In the genomic region with DNA sequence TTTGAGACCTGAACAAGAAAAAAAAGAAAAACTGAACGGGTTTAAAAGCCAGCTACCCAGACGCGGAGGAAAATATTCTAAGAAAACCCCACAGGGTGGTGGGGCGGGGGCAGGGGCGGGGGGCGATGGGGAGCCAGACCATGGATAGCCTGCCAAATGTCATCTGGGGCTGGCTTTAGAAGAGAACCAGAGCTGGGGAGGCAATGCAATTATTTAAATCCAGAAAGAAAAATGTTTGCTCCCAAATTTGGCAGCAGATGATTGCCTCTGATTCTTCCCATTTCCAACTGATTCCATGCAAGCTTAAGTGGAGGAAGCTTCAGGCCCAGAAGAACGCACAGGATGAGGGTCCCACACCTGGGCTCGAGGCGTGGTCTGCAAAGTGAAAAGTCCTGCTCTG, we compare ENCODE assay signal across 26 cellular contexts. TPM values are rescaled to one million over a fixed set of nuclear protein-coding genes. Genes with fewer than 3 reads are reported as not detected.
DNase-seq lines count a peak whose midpoint lies in the region; ATAC-seq, FAIRE-seq and TF ChIP-seq lines count a peak whose summit lies in the region.
"Had no signal": no experiment of that assay in that cellular context is flagged by ENCODE, and none has a peak within 500 bp of the region (broad histone marks: within the 10 kb centered on the region; RNA-seq: fewer than 3 reads in every experiment).

No MANE protein-coding gene starts in this region.

- peak overlapping the region in 2 of 3 experiments; percentile 40 to 81 for H3K27ac Mint-ChIP-seq in nephron
- H3K27ac Mint-ChIP-seq in osteocyte (ENCODE audit: unreplicated experiment), result no peak overlapping the region

- H3K4me2 ChIP-seq in SK-N-SH (no peak overlapping the region), H1 (ENCODE audit: insufficient read depth in 1 of 2, low read depth in 2 of 2, low read length in 2 of 2) (no peak overlapping the region; a peak in 1 of 4 replicates)

- H3K4me3 Mint-ChIP-seq in nephron, result no peak overlapping the region
- no peak overlapping the region for H3K4me3 Mint-ChIP-seq in osteocyte (ENCODE audit: unreplicated experiment)
- H3K4me3 Mint-ChIP-seq in activated T-cell treated with anti-CD3 and anti-CD28 coated beads, Interleukin-2, amount 50 U/mL, for 4 hours, result no peak overlapping the region

- H3K23ac ChIP-seq in H1 (ENCODE audit: insufficient read length), result no peak overlapping the region

- H3K9me2 ChIP-seq in SK-N-SH, result no peaks in the 10 kb centered on the region

- H3K4me1 Mint-ChIP-seq in nephron (peaks cover 59% of the 10 kb centered on the region), osteocyte (ENCODE audit: unreplicated experiment) (peaks cover 19% of the 10 kb centered on the region)
- no peaks in the 10 kb centered on the region for H3K4me1 Mint-ChIP-seq in activated T-cell treated with anti-CD3 and anti-CD28 coated beads, Interleukin-2, amount 50 U/mL, for 4 hours (ENCODE audit: low read depth)

- H2BK15ac ChIP-seq in H1 (ENCODE audit: low read length), result no peak overlapping the region

- no peaks in the 10 kb centered on the region for H3K79me2 ChIP-seq in SK-N-SH (ENCODE audit: insufficient read depth)
- peaks cover 0 to 61% of the 10 kb centered on the region in 2 experiments; a peak in 2 of 4 replicates for H3K79me2 ChIP-seq in H1 (ENCODE audit: control insufficient read depth in 1 of 2, insufficient read depth in 2 of 2, low read length in 2 of 2)

- H2AK5ac ChIP-seq in H1 (ENCODE audit: low read depth, low read length), result no peak overlapping the region

- H3K4me1 ChIP-seq in SK-N-SH (ENCODE audit: control insufficient read depth in 1 of 2, insufficient read depth in 2 of 2, low read depth in 1 of 2, low read length in 1 of 2) (peaks cover 4 to 41% of the 10 kb centered on the region in 2 experiments; a peak in 2 of 4 replicates), H1 (replicated peaks in 1 of 4; ENCODE audit: control insufficient read depth in 3 of 4, insufficient read depth in 4 of 4, low read length in 3 of 4) (peaks cover 9 to 21% (median 15%) of the 10 kb centered on the region in 4 experiments), small intestine (ENCODE audit: control insufficient read depth in 2 of 2, insufficient read depth in 1 of 2, low read depth in 1 of 2, low read length in 1 of 2) (no peaks in the 10 kb centered on the region)

- no peak overlapping the region for H4K91ac ChIP-seq in H1 (replicated peaks; ENCODE audit: insufficient read length, low read length)

- H3K4ac ChIP-seq in H1 (replicated peaks; ENCODE audit: insufficient read length, low read depth, low read length), result no peak overlapping the region

- H3K4me3 ChIP-seq in SK-N-SH (ENCODE audit: low read depth in 2 of 2, low read length in 1 of 2) (no peak overlapping the region), H1 (ENCODE audit: extremely low read depth in 1 of 4, insufficient read depth in 2 of 4, low read depth in 3 of 4, low read length in 4 of 4) (no peak overlapping the region), small intestine (ENCODE audit: low read depth in 1 of 2, low read length in 2 of 2) (no peak overlapping the region)
- H3K4me3 ChIP-seq: K562, MG63, SK-N-MC had no signal

- peaks cover 8% of the 10 kb centered on the region; the same call in 1 of the 2 replicates for H3K79me1 ChIP-seq in H1 (ENCODE audit: low read depth, low read length)

- H3K36me3 Mint-ChIP-seq in nephron (ENCODE audit: low read depth) (peaks cover 23% of the 10 kb centered on the region), osteocyte (ENCODE audit: unreplicated experiment) (peaks cover 9% of the 10 kb centered on the region)
- no peaks in the 10 kb centered on the region for H3K36me3 Mint-ChIP-seq in activated T-cell treated with anti-CD3 and anti-CD28 coated beads, Interleukin-2, amount 50 U/mL, for 4 hours (ENCODE audit: insufficient read depth)

- no peak for TF ChIP-seq POLR2A in H1 (IDR thresholded peaks at IDR 0.05; ENCODE audit: control extremely low read depth in 1 of 2, low read depth in 2 of 2, low read length in 2 of 2)

- no peak overlapping the region for H3K56ac ChIP-seq in H1 (replicated peaks; ENCODE audit: insufficient read length, low read depth, low read length)

- H3K9ac ChIP-seq in SK-N-SH, result no peak overlapping the region
- no peak overlapping the region; a peak in 1 of 7 replicates for H3K9ac ChIP-seq in H1 (replicated peaks in 1 of 4; ENCODE audit: extremely low read depth in 1 of 4, low read depth in 3 of 4, low read length in 3 of 4)

- no peaks in the 10 kb centered on the region for H3K27me3 Mint-ChIP-seq in nephron (ENCODE audit: low read depth)
- no peaks in the 10 kb centered on the region for H3K27me3 Mint-ChIP-seq in osteocyte (ENCODE audit: unreplicated experiment)
- H3K27me3 Mint-ChIP-seq in activated T-cell treated with anti-CD3 and anti-CD28 coated beads, Interleukin-2, amount 50 U/mL, for 4 hours (ENCODE audit: low read depth), result peaks cover 2% of the 10 kb centered on the region

- 33% methylated on average over 9 of the region's 9 CpGs for WGBS in SK-N-SH (ENCODE audit: low lambda C conversion rate)
- WGBS in H1 (ENCODE audit: extremely low coverage in 1 of 2, insufficient coverage in 1 of 2, insufficient read length in 1 of 2, insufficient replicate concordance in 2 of 2, low coverage in 1 of 2, low lambda C conversion rate in 2 of 2, missing lambda C conversion rate in 1 of 2), 2 experiments, result 83% methylated on average over 9 of the region's 9 CpGs; no CpG with 5 or more reads in 1 of the 2 experiments
- WGBS in small intestine, 3 donors, result 77 to 87% (median 81%) methylated on average over 9 of the region's 9 CpGs

- no peaks in the 10 kb centered on the region for H3F3A ChIP-seq in SK-N-SH (replicated peaks; ENCODE audit: insufficient read depth)

- H3K36me3 ChIP-seq in SK-N-SH (replicated peaks in 1 of 2; ENCODE audit: control insufficient read depth in 1 of 2, insufficient read depth in 2 of 2, low read length in 1 of 2), result no peaks in the 10 kb centered on the region
- H3K36me3 ChIP-seq in H1 (ENCODE audit: control insufficient read depth in 2 of 4, insufficient read depth in 4 of 4, low read length in 3 of 4), result peaks cover 0 to 3% (median 0%) of the 10 kb centered on the region in 4 experiments; a peak in 2 of 8 replicates
- no peaks in the 10 kb centered on the region for H3K36me3 ChIP-seq in small intestine (ENCODE audit: control insufficient read depth in 2 of 2, insufficient read depth in 2 of 2, low read length in 2 of 2)
- H3K36me3 ChIP-seq: MG63 had no signal

- peak overlapping the region in 1 of 2 experiments; percentile 91; a peak in 2 of 4 replicates for H3K27ac ChIP-seq in SK-N-SH (ENCODE audit: low read depth in 2 of 2, low read length in 1 of 2)
- no peak overlapping the region for H3K27ac ChIP-seq in H1 (ENCODE audit: low read depth, low read length)
- no peak overlapping the region for H3K27ac ChIP-seq in small intestine (ENCODE audit: low read depth in 1 of 2, low read length in 1 of 2)
- H3K27ac ChIP-seq: 22Rv1, C4-2B, SK-N-MC had no signal

- H4K8ac ChIP-seq in H1 (ENCODE audit: extremely low read depth, insufficient read depth, low read length), result no peak overlapping the region

- no peak overlapping the region for H3K18ac ChIP-seq in H1 (ENCODE audit: extremely low read depth, low read length)

- no peaks in the 10 kb centered on the region for H4K20me1 ChIP-seq in SK-N-SH (ENCODE audit: insufficient read depth)
- peaks cover 8 to 9% of the 10 kb centered on the region in 2 experiments for H4K20me1 ChIP-seq in H1 (replicated peaks in 1 of 2; ENCODE audit: control insufficient read depth in 1 of 2, insufficient read depth in 2 of 2, low read length in 2 of 2)

- TF ChIP-seq EP300 in SK-N-SH (IDR thresholded peaks at IDR 0.05; ENCODE audit: borderline replicate concordance in 1 of 2, low read depth in 1 of 2, low read length in 1 of 2) (peak in 1 of 2 experiments; percentile 59; a peak in 1 of 4 replicates), H1 (IDR thresholded peaks at IDR 0.05; ENCODE audit: borderline replicate concordance in 1 of 2, low read depth in 2 of 2, low read length in 2 of 2) (no peak)

- no peak overlapping the region for H2BK120ac ChIP-seq in H1 (replicated peaks; ENCODE audit: low read depth, low read length)

- H3K27me3 ChIP-seq in SK-N-SH (ENCODE audit: insufficient read depth), result no peaks in the 10 kb centered on the region
- no peaks in the 10 kb centered on the region for H3K27me3 ChIP-seq in H1 (replicated peaks in 1 of 4; ENCODE audit: control insufficient read depth in 3 of 4, extremely low read depth in 1 of 4, insufficient read depth in 3 of 4, low read length in 3 of 4)
- no peaks in the 10 kb centered on the region for H3K27me3 ChIP-seq in small intestine (ENCODE audit: control insufficient read depth in 2 of 2, insufficient read depth in 2 of 2, low read length in 2 of 2)
- H3K27me3 ChIP-seq: MG63 had no signal

- POLR2A ChIA-PET in SK-N-SH (lab: Yijun Ruan, JAX), result interaction anchor here (1.3 kb wide), 1 partner anchor 9 kb away, joined by 4 read pairs; no protein-coding TSS in a partner anchor
- POLR2A ChIA-PET in H1 (lab: Charles Lee; ENCODE audit: partially characterized antibody), result interaction anchor here (1.3 to 1.6 kb wide), 3 partner anchors 9 to 47 kb away, joined by 3 to 5 read pairs (median 4); no protein-coding TSS in a partner anchor

- H2AFZ ChIP-seq in SK-N-SH (ENCODE audit: low read depth) (no peak overlapping the region), H1 (ENCODE audit: low read length) (no peak overlapping the region)

- DNase-seq in SK-N-SH (peak; percentile 79), H1 (ENCODE audit: low read depth in 1 of 2, low spot score in 2 of 2) (no peak), 8988T (no peak), osteocyte (ENCODE audit: extremely low spot score, unreplicated experiment) (no peak), small intestine (no peak)
- DNase-seq in activated T-cell treated with anti-CD3 and anti-CD28 coated beads, Interleukin-2, amount 50 U/mL, for 4 hours, result no peak
- DNase-seq: DMS53, GDM1, GOT3, MG63, NCI-H1417, NCI-H1694 treated with DMSO at 0.1 percent for 48 hours, NCI-H2081 treated with DMSO at 0.1 percent for 48 hours, NCI-H446 treated with DMSO at 0.1 percent for 48 hours, NCI-H526 treated with DMSO at 0.1 percent for 48 hours, PC-3, SHP77 had no signal

- H2BK12ac ChIP-seq in H1 (ENCODE audit: low read depth, low read length), result peak overlapping the region; percentile 50; the same call in 1 of the 2 replicates

- no peak for TF ChIP-seq RAD21 in SK-N-SH (IDR thresholded peaks at IDR 0.05; ENCODE audit: low read length)
- no peak for TF ChIP-seq RAD21 in H1 (IDR thresholded peaks at IDR 0.05 in 1 of 2, conservative IDR thresholded peaks at IDR 0.05 in 1 of 2; ENCODE audit: low read depth in 2 of 2, low read length in 2 of 2)

- H3K14ac ChIP-seq in H1 (ENCODE audit: insufficient read length), result no peak overlapping the region

- CTCF ChIA-PET in SK-N-SH (lab: Yijun Ruan, JAX) (interaction anchor here (1.2 to 3.1 kb wide), 5 partner anchors 10 to 101 kb away, joined by 3 to 18 read pairs (median 9); a partner anchor contains a TSS), H1 (lab: Charles Lee; ENCODE audit: partially characterized antibody) (interaction anchor here (1.1 to 3.6 kb wide), 5 partner anchors 11 to 56 kb away, joined by 3 to 17 read pairs (median 5); no protein-coding TSS in a partner anchor)

- FAIRE-seq in H1 (lab: Jason Lieb, UNC), result no peak
- no peak for FAIRE-seq in small intestine (lab: Jason Lieb, UNC)
- FAIRE-seq: D721Med, GM18507, K562 had no signal

- no peak overlapping the region for H4K5ac ChIP-seq in H1 (ENCODE audit: insufficient read length, low read depth, low read length)

- TF ChIP-seq CTCF in SK-N-SH (IDR thresholded peaks at IDR 0.05) (no peak), H1 (IDR thresholded peaks at IDR 0.05; ENCODE audit: control extremely low read depth in 1 of 3, insufficient read depth in 1 of 3, low read depth in 1 of 3, low read length in 3 of 3) (no peak), nephron (IDR thresholded peaks at IDR 0.05; ENCODE audit: unreplicated experiment in 3 of 3) (no peak), osteocyte (IDR thresholded peaks at IDR 0.05) (no peak)

- H3K9me3 ChIP-seq in SK-N-SH (no peaks in the 10 kb centered on the region), H1 (ENCODE audit: insufficient read depth in 2 of 2, low read depth in 1 of 2, low read length in 1 of 2) (no peaks in the 10 kb centered on the region), small intestine (ENCODE audit: control insufficient read depth, low read depth) (no peaks in the 10 kb centered on the region)
- H3K9me3 ChIP-seq: MG63 had no signal

- H3K9me3 Mint-ChIP-seq in nephron (no peaks in the 10 kb centered on the region), osteocyte (ENCODE audit: unreplicated experiment) (no peaks in the 10 kb centered on the region)
- H3K9me3 Mint-ChIP-seq in activated T-cell treated with anti-CD3 and anti-CD28 coated beads, Interleukin-2, amount 50 U/mL, for 4 hours, result no peaks in the 10 kb centered on the region

- ATAC-seq in SK-N-SH treated with all-trans-retinoic acid at 6 μM for 48 hours, result no peak
- no peak for ATAC-seq in activated T-cell treated with anti-CD3 and anti-CD28 coated beads, Interleukin-2, amount 50 U/mL, for 4 hours
- ATAC-seq: K562, PC-3 had no signal

- H2BK20ac ChIP-seq in H1 (ENCODE audit: low read length), result no peak overlapping the region

- H2BK5ac ChIP-seq in H1 (ENCODE audit: low read depth, low read length), result peak overlapping the region; percentile 71; the same call in 1 of the 2 replicates

- peaks cover 3% of the 10 kb centered on the region; the same call in 1 of the 2 replicates for H3K23me2 ChIP-seq in H1 (ENCODE audit: low read depth, low read length)

RNA-seq across cellular contexts. Expression of a gene that starts 34.8 kb away (rescaled TPM):
- polyA plus RNA-seq in SK-N-SH (2012; rRNA removed) (1.2 and 1.9 TPM in 2 replicates), H1 (2011; rRNA removed) (38.2 and 41.2 TPM in 2 replicates), small intestine (1 to 10 TPM in 1 of 3 donors, under 1 TPM in 1, not detected in 1; 0.54 to 2.9 TPM)
- 1.3 and 3.3 TPM in 2 replicates for polyA plus RNA-seq in SK-N-SH (2012; cell fraction: cytosol; rRNA removed)
- 0.51 and 1.1 TPM in 2 replicates for polyA plus RNA-seq in SK-N-SH (2012; cell fraction: nucleus; rRNA removed)
- total RNA-seq in H1 (2021; fragmentation: NEBNext Ultra II Directional; extraction: Animal tissue kit (Norgen Biotek cat#: 25700)), result 52.3 and 55.0 TPM in 2 replicates
- polyA plus RNA-seq in H1 (2011; cell fraction: cytosol; rRNA removed), result 21.9 TPM
- 39.6 TPM for polyA plus RNA-seq in H1 (2011; cell fraction: nucleus; rRNA removed)
- polyA plus RNA-seq in H1 (2012, experiment 1 of 2), result 39.6 to 51.6 TPM (median 48.3 TPM) in 4 replicates
- polyA plus RNA-seq in H1 (2012, experiment 2 of 2), result 33.1 TPM
- polyA plus RNA-seq in H1 (2013, experiment 1 of 2), result 24.8 TPM
- 27.0 TPM for polyA plus RNA-seq in H1 (2013, experiment 2 of 2)
- 47.8 and 68.0 TPM in 2 replicates for polyA minus RNA-seq in H1 (2011; rRNA and poly(A)+ RNA removed)
- polyA minus RNA-seq in H1 (2011; cell fraction: cytosol; rRNA and poly(A)+ RNA removed), result 46.3 TPM
- 49.0 TPM for polyA minus RNA-seq in H1 (2011; cell fraction: nucleus; rRNA and poly(A)+ RNA removed)
- total RNA-seq in osteocyte, result 25.1 and 26.5 TPM in 2 replicates
- total RNA-seq in activated T-cell treated with anti-CD3 and anti-CD28 coated beads, Interleukin-2, amount 50 U/mL, for 4 hours, result under 1 TPM in 1 of 3 donors, not detected in 2; 0.03 TPM
- total RNA-seq: K562, LHCN-M2, PC-3 had no signal
- polyA plus RNA-seq: K562 had no signal

Comparison
In these comparisons a context has a peak if more than half of its experiments do, and no peak if none do; other contexts are left out.
1. RNA of a gene that starts 34.8 kb away (total RNA-seq): 52.3 to 55.0 TPM in H1 and 25.1 to 26.5 TPM in osteocyte; 0.03 TPM in activated T-cell treated with anti-CD3 and anti-CD28 coated beads, Interleukin-2, amount 50 U/mL, for 4 hours; every median in the first group is over 10 times any median in the second.